Comparison of ENCODE assay signal across 8 cellular contexts in genomic region chr17:28812136-28812979, GRCh38. TPM values are rescaled to one million over a fixed set of nuclear protein-coding genes. Genes with fewer than 3 reads are reported as not detected.
DNase-seq lines count a peak whose midpoint lies in the region; FAIRE-seq and TF ChIP-seq lines count a peak whose summit lies in the region.

No MANE protein-coding gene starts in this region.

- H3K23ac ChIP-seq in H1 (ENCODE audit: insufficient read length) (no peak overlapping the region), mesendoderm (ENCODE audit: low read length) (no peak overlapping the region)

- H3K18ac ChIP-seq in H1 (ENCODE audit: extremely low read depth, low read length) = peak overlapping the region; percentile 64; the same call in 1 of the 2 replicates
- peak overlapping the region; percentile 81 for H3K18ac ChIP-seq in mesendoderm (ENCODE audit: low read length)

- peak in 1 of 2 experiments; percentile 13; a peak in 1 of 4 replicates for TF ChIP-seq RAD21 in H1 (IDR thresholded peaks at IDR 0.05 in 1 of 2, conservative IDR thresholded peaks at IDR 0.05 in 1 of 2; ENCODE audit: low read depth in 2 of 2, low read length in 2 of 2)

- H3K4me2 ChIP-seq in H1 (ENCODE audit: insufficient read depth in 1 of 2, low read depth in 2 of 2, low read length in 2 of 2) = peak overlapping the region; percentile 62 to 80
- peak overlapping the region; percentile 66 for H3K4me2 ChIP-seq in mesendoderm (ENCODE audit: low read length)

- peak; percentile 88 for DNase-seq in CMK (ENCODE audit: low read depth)
- DNase-seq in GM20000 (ENCODE audit: low spot score) = peak; percentile 98
- peak; percentile 61 for DNase-seq in HS-5 (ENCODE audit: low read depth)
- peak; percentile 87 for DNase-seq in NK-92 (lab: John Stamatoyannopoulos, UW; ENCODE audit: unreplicated experiment)
- DNase-seq in activated CD8-positive, alpha-beta memory T cell treated with anti-CD3 and anti-CD28 coated beads for 48 hours (ENCODE audit: low read depth in 2 of 3, low spot score in 2 of 3) = peak; percentile 70 to 92 (median 90)
- peak; percentile 96 for DNase-seq in H1 (ENCODE audit: low read depth in 1 of 2, low spot score in 2 of 2)
- peak; percentile 99 for DNase-seq in mesendoderm
- peak; percentile 91 for DNase-seq in stimulated activated CD8-positive, alpha-beta memory T cell treated with anti-CD3 and anti-CD28 coated beads, Interleukin-12 subunit alpha, Interleukin-12 subunit beta, amount 100 ng/mL, for 4 hours (ENCODE audit: low read depth)

- 1% methylated on average over 30 of the region's 49 CpGs; no CpG with 5 or more reads in 1 of the 2 experiments for WGBS in H1 (ENCODE audit: extremely low coverage in 1 of 2, insufficient coverage in 1 of 2, insufficient read length in 1 of 2, insufficient replicate concordance in 2 of 2, low coverage in 1 of 2, low lambda C conversion rate in 2 of 2, missing lambda C conversion rate in 1 of 2), 2 experiments
- no CpG with 5 or more reads among the region's 49 CpGs for WGBS in mesendoderm (ENCODE audit: extremely low coverage, insufficient coverage, low lambda C conversion rate)

- H4K20me1 ChIP-seq in H1 (replicated peaks in 1 of 2; ENCODE audit: control insufficient read depth in 1 of 2, insufficient read depth in 2 of 2, low read length in 2 of 2) = no peaks in the 10 kb centered on the region

- H4K8ac ChIP-seq in H1 (ENCODE audit: extremely low read depth, insufficient read depth, low read length) (peak overlapping the region; percentile 93; the same call in 1 of the 2 replicates), mesendoderm (ENCODE audit: low read depth, low read length) (no peak overlapping the region)

- H2BK15ac ChIP-seq in H1 (ENCODE audit: low read length) (no peak overlapping the region), mesendoderm (replicated peaks; ENCODE audit: low read depth) (no peak overlapping the region)

- POLR2A ChIA-PET in H1 (lab: Charles Lee; ENCODE audit: partially characterized antibody) = interaction anchor here (0.7 to 2.5 kb wide), 15 partner anchors 13 to 102 kb away, joined by 3 to 11 read pairs (median 4); partner anchors contain the start of genes FAM222B and TRAF4

- H3K27ac ChIP-seq in H1 (ENCODE audit: low read depth, low read length) = peak overlapping the region; percentile 90
- H3K27ac ChIP-seq in mesendoderm (ENCODE audit: low read depth, low read length) = peak overlapping the region; percentile 87

- TF ChIP-seq EP300 in H1 (IDR thresholded peaks at IDR 0.05; ENCODE audit: borderline replicate concordance in 1 of 2, low read depth in 2 of 2, low read length in 2 of 2) = peak in 1 of 2 experiments; percentile 35; a peak in 1 of 3 replicates

- H2BK5ac ChIP-seq in H1 (ENCODE audit: low read depth, low read length) = peak overlapping the region; percentile 90
- H2BK5ac ChIP-seq in mesendoderm (ENCODE audit: low read length) = peak overlapping the region; percentile 71

- H4K5ac ChIP-seq in H1 (ENCODE audit: insufficient read length, low read depth, low read length) = peak overlapping the region; percentile 93
- H4K5ac ChIP-seq in mesendoderm (ENCODE audit: low read length) = no peak overlapping the region

- no peak overlapping the region for H2BK20ac ChIP-seq in H1 (ENCODE audit: low read length)

- H2AFZ ChIP-seq in H1 (ENCODE audit: low read length) = no peak overlapping the region

- peak overlapping the region; percentile 50 for H2BK120ac ChIP-seq in H1 (replicated peaks; ENCODE audit: low read depth, low read length)
- no peak overlapping the region for H2BK120ac ChIP-seq in mesendoderm (ENCODE audit: low read depth, low read length)

- peak overlapping the region; percentile 61 for H3K4ac ChIP-seq in H1 (replicated peaks; ENCODE audit: insufficient read length, low read depth, low read length)
- peak overlapping the region; percentile 44 for H3K4ac ChIP-seq in mesendoderm (ENCODE audit: low read depth, low read length)

- H3K4me3 ChIP-seq in H1 (ENCODE audit: extremely low read depth in 1 of 4, insufficient read depth in 2 of 4, low read depth in 3 of 4, low read length in 4 of 4) (peak overlapping the region; percentile 79 to 92 (median 86)), mesendoderm (ENCODE audit: low read length) (peak overlapping the region; percentile 63)

- FAIRE-seq in H1 (lab: Jason Lieb, UNC) = no peak

- H4K91ac ChIP-seq in H1 (replicated peaks; ENCODE audit: insufficient read length, low read length) = peak overlapping the region; percentile 92

- H3K9ac ChIP-seq in H1 (replicated peaks in 1 of 4; ENCODE audit: extremely low read depth in 1 of 4, low read depth in 3 of 4, low read length in 3 of 4) (peak overlapping the region; percentile 69 to 89 (median 70)), mesendoderm (ENCODE audit: low read length) (peak overlapping the region; percentile 84)

- H3K9me3 ChIP-seq in H1 (ENCODE audit: insufficient read depth in 2 of 2, low read depth in 1 of 2, low read length in 1 of 2) = no peaks in the 10 kb centered on the region

- no peak overlapping the region; the same call in 1 of the 2 replicates for H2AK5ac ChIP-seq in H1 (ENCODE audit: low read depth, low read length)
- no peak overlapping the region for H2AK5ac ChIP-seq in mesendoderm (ENCODE audit: low read length)

- CTCF ChIA-PET in H1 (lab: Charles Lee; ENCODE audit: partially characterized antibody) = interaction anchor here (1.3 to 3.8 kb wide), 3 partner anchors 13 to 63 kb away, joined by 3 to 26 read pairs (median 4); no protein-coding TSS in a partner anchor

- H3K27me3 ChIP-seq in H1 (replicated peaks in 1 of 4; ENCODE audit: control insufficient read depth in 3 of 4, extremely low read depth in 1 of 4, insufficient read depth in 3 of 4, low read length in 3 of 4) (no peaks in the 10 kb centered on the region), mesendoderm (ENCODE audit: insufficient read depth, low read length, poor library complexity) (no peaks in the 10 kb centered on the region)

- H3K4me1 ChIP-seq in H1 (replicated peaks in 1 of 4; ENCODE audit: control insufficient read depth in 3 of 4, insufficient read depth in 4 of 4, low read length in 3 of 4) (peaks cover 3 to 10% (median 7%) of the 10 kb centered on the region in 4 experiments; a peak in 6 of 7 replicates), mesendoderm (ENCODE audit: control insufficient read depth, low read depth, low read length) (peaks cover 4% of the 10 kb centered on the region)

- TF ChIP-seq CTCF in GM20000 (IDR thresholded peaks at IDR 0.05; ENCODE audit: extremely low read depth, missing control alignments) (no peak), H1 (IDR thresholded peaks at IDR 0.05; ENCODE audit: control extremely low read depth in 1 of 3, insufficient read depth in 1 of 3, low read depth in 1 of 3, low read length in 3 of 3) (no peak)

- H3K79me1 ChIP-seq in H1 (ENCODE audit: low read depth, low read length) (no peaks in the 10 kb centered on the region; the same call in 1 of the 2 replicates), mesendoderm (ENCODE audit: low read length) (peaks cover 4% of the 10 kb centered on the region)

- peaks cover 2% of the 10 kb centered on the region; the same call in 1 of the 2 replicates for H3K23me2 ChIP-seq in H1 (ENCODE audit: low read depth, low read length)

- H3K79me2 ChIP-seq in H1 (ENCODE audit: control insufficient read depth in 1 of 2, insufficient read depth in 2 of 2, low read length in 2 of 2) = peaks cover 0 to 78% of the 10 kb centered on the region in 2 experiments; a peak in 3 of 4 replicates
- peaks cover 21% of the 10 kb centered on the region for H3K79me2 ChIP-seq in mesendoderm (ENCODE audit: control insufficient read depth, insufficient read depth, low read length)

- H3K14ac ChIP-seq in H1 (ENCODE audit: insufficient read length) = no peak overlapping the region

- no peaks in the 10 kb centered on the region for H3K36me3 ChIP-seq in H1 (ENCODE audit: control insufficient read depth in 2 of 4, insufficient read depth in 4 of 4, low read length in 3 of 4)
- H3K36me3 ChIP-seq in mesendoderm (ENCODE audit: control insufficient read depth, insufficient read depth, low read length) = no peaks in the 10 kb centered on the region

- peak in 1 of 2 experiments; percentile 79; a peak in 2 of 3 replicates for TF ChIP-seq POLR2A in H1 (IDR thresholded peaks at IDR 0.05; ENCODE audit: control extremely low read depth in 1 of 2, low read depth in 2 of 2, low read length in 2 of 2)

- peak overlapping the region; percentile 80 for H3K56ac ChIP-seq in H1 (replicated peaks; ENCODE audit: insufficient read length, low read depth, low read length)
- peak overlapping the region; percentile 97 for H3K56ac ChIP-seq in mesendoderm (ENCODE audit: low read length)

- H2BK12ac ChIP-seq in H1 (ENCODE audit: low read depth, low read length) = no peak overlapping the region

TF ChIP-seq in H1, 55 proteins besides CTCF, POLR2A, EP300 and RAD21 (continues in another document):
- peak; percentile 74 for TF ChIP-seq SP2 (IDR thresholded peaks at IDR 0.05; ENCODE audit: low read length)
- no peak for TF ChIP-seq SP4 (IDR thresholded peaks at IDR 0.05; ENCODE audit: low read length)
- TF ChIP-seq EZH2 (IDR thresholded peaks at IDR 0.05; ENCODE audit: low read depth, low read length, severe bottlenecking) = no peak

RNA-seq across cellular contexts. Expression of gene FAM222B, which starts 30.2 kb away (rescaled TPM):
- 81.7 and 86.6 TPM in 2 replicates for total RNA-seq in H1 (2021; fragmentation: NEBNext Ultra II Directional; extraction: Animal tissue kit (Norgen Biotek cat#: 25700))
- 42.1 and 63.9 TPM in 2 replicates for polyA plus RNA-seq in H1 (2011; rRNA removed)
- 21.4 TPM for polyA plus RNA-seq in H1 (2011; cell fraction: cytosol; rRNA removed)
- polyA plus RNA-seq in H1 (2011; cell fraction: nucleus; rRNA removed) = 38.1 TPM
- polyA plus RNA-seq in H1 (2012, experiment 1 of 2) = 60.6 to 73.4 TPM (median 66.4 TPM) in 4 replicates
- 59.5 TPM for polyA plus RNA-seq in H1 (2012, experiment 2 of 2)
- 94.8 TPM for polyA plus RNA-seq in H1 (2013, experiment 1 of 2)
- polyA plus RNA-seq in H1 (2013, experiment 2 of 2) = 101 TPM
- polyA minus RNA-seq in H1 (2011; rRNA and poly(A)+ RNA removed) = 40.1 and 42.1 TPM in 2 replicates
- polyA minus RNA-seq in H1 (2011; cell fraction: cytosol; rRNA and poly(A)+ RNA removed) = 58.4 TPM
- 45.2 TPM for polyA minus RNA-seq in H1 (2011; cell fraction: nucleus; rRNA and poly(A)+ RNA removed)
- 63.3 TPM for polyA plus RNA-seq in mesendoderm (2013, experiment 1 of 2)
- polyA plus RNA-seq in mesendoderm (2013, experiment 2 of 2) = 65.8 TPM

RNA-seq across cellular contexts. Expression of gene ERAL1, which starts 42.5 kb away (rescaled TPM):
- 67.8 and 77.1 TPM in 2 replicates for total RNA-seq in H1 (2021; fragmentation: NEBNext Ultra II Directional; extraction: Animal tissue kit (Norgen Biotek cat#: 25700))
- polyA plus RNA-seq in H1 (2011; rRNA removed) = 122 and 143 TPM in 2 replicates
- 114 TPM for polyA plus RNA-seq in H1 (2011; cell fraction: cytosol; rRNA removed)
- polyA plus RNA-seq in H1 (2011; cell fraction: nucleus; rRNA removed) = 126 TPM
- 78.6 to 93.8 TPM (median 90.0 TPM) in 4 replicates for polyA plus RNA-seq in H1 (2012, experiment 1 of 2)
- polyA plus RNA-seq in H1 (2012, experiment 2 of 2) = 103 TPM
- polyA plus RNA-seq in H1 (2013, experiment 1 of 2) = 62.0 TPM
- 63.0 TPM for polyA plus RNA-seq in H1 (2013, experiment 2 of 2)
- polyA minus RNA-seq in H1 (2011; rRNA and poly(A)+ RNA removed) = 114 and 115 TPM in 2 replicates
- polyA minus RNA-seq in H1 (2011; cell fraction: cytosol; rRNA and poly(A)+ RNA removed) = 73.9 TPM
- polyA minus RNA-seq in H1 (2011; cell fraction: nucleus; rRNA and poly(A)+ RNA removed) = 36.1 TPM
- polyA plus RNA-seq in mesendoderm (2013, experiment 1 of 2) = 55.8 TPM
- 62.4 TPM for polyA plus RNA-seq in mesendoderm (2013, experiment 2 of 2)

Comparison
In these comparisons a context has a peak if more than half of its experiments do, and no peak if none do; other contexts are left out.
1. Peak in every context shown above with its lines: DNase-seq, H3K4me3 ChIP-seq and H3K27ac ChIP-seq.